Comparison of ENCODE assay signal across 22 cellular contexts in genomic region chr12:10747730-10748129, GRCh38. TPM values are rescaled to one million over a fixed set of nuclear protein-coding genes. Genes with fewer than 3 reads are reported as not detected.
DNase-seq lines count a peak whose midpoint lies in the region; TF ChIP-seq lines count a peak whose summit lies in the region.
"Had no signal": no experiment of that assay in that cellular context is flagged by ENCODE, and none has a peak within 500 bp of the region (broad histone marks: within the 10 kb centered on the region; RNA-seq: fewer than 3 reads in every experiment).

No MANE protein-coding gene starts in this region.

- peaks cover 26% of the 10 kb centered on the region for H3K27me3 Mint-ChIP-seq in mesothelial cell of epicardium (ENCODE audit: low read depth)

- DNase-seq in NCI-H748 (lab: John Stamatoyannopoulos, UW; ENCODE audit: unreplicated experiment) = peak; percentile 1
- DNase-seq in NCI-H748 treated with DMSO at 0.1 percent for 48 hours (lab: John Stamatoyannopoulos, UW) = no peak
- peak; percentile 13 for DNase-seq in ELF-1 (ENCODE audit: low read depth, low spot score)
- peak; percentile 37 for DNase-seq in NCI-H146 (lab: John Stamatoyannopoulos, UW)
- DNase-seq in SK-N-DZ (ENCODE audit: low spot score) = peak; percentile 13
- no peak for DNase-seq in MV-4-11 (lab: John Stamatoyannopoulos, UW)
- DNase-seq in mesothelial cell of epicardium (ENCODE audit: low spot score in 2 of 2, unreplicated experiment in 2 of 2) = no peak
- DNase-seq: ACHN; BE2C; C1 segment of cervical spinal cord; CD4-positive, CD25-positive, alpha-beta regulatory T cell; CD8-positive, alpha-beta memory T cell; COR-L47; DMS153; DMS79 treated with DMSO at 0.1 percent for 48 hours; GOT3; H7 had no signal

- TF ChIP-seq CTCF in mesothelial cell of epicardium (IDR thresholded peaks at IDR 0.05; ENCODE audit: unreplicated experiment) = no peak

- no peaks in the 10 kb centered on the region for H3K9me3 Mint-ChIP-seq in mesothelial cell of epicardium
- H3K9me3 Mint-ChIP-seq: CD8-positive, alpha-beta memory T cell had no signal

- no peaks in the 10 kb centered on the region for H3K4me1 Mint-ChIP-seq in mesothelial cell of epicardium

- no peak overlapping the region for H3K4me3 Mint-ChIP-seq in mesothelial cell of epicardium
- H3K4me3 Mint-ChIP-seq: CD4-positive, CD25-positive, alpha-beta regulatory T cell; CD8-positive, alpha-beta memory T cell had no signal

- H3K36me3 Mint-ChIP-seq in mesothelial cell of epicardium = no peaks in the 10 kb centered on the region
- H3K36me3 Mint-ChIP-seq: CD4-positive, CD25-positive, alpha-beta regulatory T cell; CD8-positive, alpha-beta memory T cell had no signal

- no peak overlapping the region for H3K27ac Mint-ChIP-seq in mesothelial cell of epicardium
- H3K27ac Mint-ChIP-seq: CD4-positive, CD25-positive, alpha-beta regulatory T cell; CD8-positive, alpha-beta memory T cell had no signal

RNA-seq across cellular contexts. Expression of gene YBX3, which starts 24.6 kb away (rescaled TPM):
- polyA plus RNA-seq in SK-N-DZ (2014; cell fraction: cytosol; rRNA removed) = 28.5 and 40.9 TPM in 2 replicates
- polyA plus RNA-seq in SK-N-DZ (2014; cell fraction: nucleus; rRNA removed) = 24.2 and 32.7 TPM in 2 replicates
- total RNA-seq in mesothelial cell of epicardium = 147 to 163 TPM (median 150 TPM) in 3 replicates

RNA-seq across cellular contexts. Expression of gene TAS2R7, which starts 54.7 kb away (rescaled TPM):
- polyA plus RNA-seq in SK-N-DZ (2014; cell fraction: cytosol; rRNA removed) = not detected in 2 replicates
- 0.24 TPM in 1 of 2 replicates, not detected in the other for polyA plus RNA-seq in SK-N-DZ (2014; cell fraction: nucleus; rRNA removed)
- 0.20 to 0.40 TPM (median 0.20 TPM) in 3 replicates for total RNA-seq in mesothelial cell of epicardium
- total RNA-seq: A172; CD4-positive, CD25-positive, alpha-beta regulatory T cell; CD8-positive, alpha-beta memory T cell; G401; GM12878; H7; HT-29; K562 had no signal
- polyA plus RNA-seq: CD4-positive, CD25-positive, alpha-beta regulatory T cell; CD8-positive, alpha-beta memory T cell; GM12878; K562 had no signal

RNA-seq across cellular contexts. Expression of gene TAS2R8, which starts 59.4 kb away (rescaled TPM):
- not detected in 2 replicates for polyA plus RNA-seq in SK-N-DZ (2014; cell fraction: cytosol; rRNA removed)
- not detected in 2 replicates for polyA plus RNA-seq in SK-N-DZ (2014; cell fraction: nucleus; rRNA removed)
- 0.18 to 0.42 TPM (median 0.29 TPM) in 3 replicates for total RNA-seq in mesothelial cell of epicardium
- total RNA-seq: A172; CD4-positive, CD25-positive, alpha-beta regulatory T cell; CD8-positive, alpha-beta memory T cell; G401; GM12878; H7; HT-29; K562 had no signal
- polyA plus RNA-seq: CD4-positive, CD25-positive, alpha-beta regulatory T cell; CD8-positive, alpha-beta memory T cell; GM12878; K562 had no signal

Comparison
In these comparisons a context has a peak if more than half of its experiments do, and no peak if none do; other contexts are left out.
1. DNase-seq: peak in NCI-H748 (single experiment), ELF-1 (single experiment), NCI-H146 (single experiment) and SK-N-DZ (single experiment); none in NCI-H748 treated with DMSO at 0.1 percent for 48 hours (single experiment), MV-4-11 (single experiment) and mesothelial cell of epicardium (0 of 2).